ENCODE assay signal across 9 cellular contexts in genomic region chr11:36361901-36362391, GRCh38.
DNase-seq lines count a peak whose midpoint lies in the region; ATAC-seq, FAIRE-seq and TF ChIP-seq lines count a peak whose summit lies in the region.
"Had no signal": no experiment of that assay in that cellular context is flagged by ENCODE, and none has a peak within 500 bp of the region (broad histone marks: within the 10 kb centered on the region; RNA-seq: fewer than 3 reads in every experiment).

No MANE protein-coding gene starts in this region.

- H3K27ac Mint-ChIP-seq in activated naive CD8-positive, alpha-beta T cell treated with anti-CD3 and anti-CD28 coated beads, Interleukin-2, amount 50 U/mL, for 24 hours = no peak overlapping the region
- H3K27ac Mint-ChIP-seq in activated naive CD8-positive, alpha-beta T cell treated with anti-CD3 and anti-CD28 coated beads for 36 hours = no peak overlapping the region

- no peak for TF ChIP-seq CTCF in GM10266 (IDR thresholded peaks at IDR 0.05; ENCODE audit: control insufficient read depth, insufficient read depth, low read depth, missing control alignments)

- H3K36me3 Mint-ChIP-seq in activated naive CD8-positive, alpha-beta T cell treated with anti-CD3 and anti-CD28 coated beads, Interleukin-2, amount 50 U/mL, for 24 hours (ENCODE audit: low read depth) = no peaks in the 10 kb centered on the region
- no peaks in the 10 kb centered on the region for H3K36me3 Mint-ChIP-seq in activated naive CD8-positive, alpha-beta T cell treated with anti-CD3 and anti-CD28 coated beads for 36 hours

- FAIRE-seq in urothelium cell line (lab: Jason Lieb, UNC) = no peak

- peaks cover 49% of the 10 kb centered on the region for H3K27me3 Mint-ChIP-seq in activated naive CD8-positive, alpha-beta T cell treated with anti-CD3 and anti-CD28 coated beads, Interleukin-2, amount 50 U/mL, for 24 hours
- peaks cover 84% of the 10 kb centered on the region for H3K27me3 Mint-ChIP-seq in activated naive CD8-positive, alpha-beta T cell treated with anti-CD3 and anti-CD28 coated beads for 36 hours

- H3K4me1 Mint-ChIP-seq in activated naive CD8-positive, alpha-beta T cell treated with anti-CD3 and anti-CD28 coated beads, Interleukin-2, amount 50 U/mL, for 24 hours = peaks cover 43% of the 10 kb centered on the region
- peaks cover 17% of the 10 kb centered on the region for H3K4me1 Mint-ChIP-seq in activated naive CD8-positive, alpha-beta T cell treated with anti-CD3 and anti-CD28 coated beads for 36 hours

- peak overlapping the region; percentile 32 for H3K4me3 Mint-ChIP-seq in activated naive CD8-positive, alpha-beta T cell treated with anti-CD3 and anti-CD28 coated beads, Interleukin-2, amount 50 U/mL, for 24 hours
- no peak overlapping the region for H3K4me3 Mint-ChIP-seq in activated naive CD8-positive, alpha-beta T cell treated with anti-CD3 and anti-CD28 coated beads for 36 hours

- DNase-seq in activated naive CD8-positive, alpha-beta T cell treated with anti-CD3 and anti-CD28 coated beads, Interleukin-2, amount 50 U/mL, for 24 hours = no peak
- no peak for DNase-seq in activated naive CD8-positive, alpha-beta T cell treated with anti-CD3 and anti-CD28 coated beads for 36 hours
- DNase-seq in amniotic epithelial cell (ENCODE audit: low read depth) = peak; percentile 87
- DNase-seq in iPS-NIHi7 (ENCODE audit: extremely low spot score) = peak; percentile 55
- DNase-seq in urothelium cell line (ENCODE audit: low spot score) = peak; percentile 70
- DNase-seq in SKM-1 treated with dmso at 0.1 percent for 144 hours (lab: John Stamatoyannopoulos, UW; ENCODE audit: unreplicated experiment) = no peak
- DNase-seq in GM10266 (ENCODE audit: extremely low spot score) = no peak
- DNase-seq: COR-L47 had no signal

- no peaks in the 10 kb centered on the region for H3K9me3 Mint-ChIP-seq in activated naive CD8-positive, alpha-beta T cell treated with anti-CD3 and anti-CD28 coated beads, Interleukin-2, amount 50 U/mL, for 24 hours
- no peaks in the 10 kb centered on the region for H3K9me3 Mint-ChIP-seq in activated naive CD8-positive, alpha-beta T cell treated with anti-CD3 and anti-CD28 coated beads for 36 hours

- no peak for ATAC-seq in activated naive CD8-positive, alpha-beta T cell treated with anti-CD3 and anti-CD28 coated beads, Interleukin-2, amount 50 U/mL, for 24 hours
- ATAC-seq in GM21825 (IDR thresholded peaks at IDR 0.05; ENCODE audit: unreplicated experiment) = no peak

Comparison
In these comparisons a context has a peak if more than half of its experiments do, and no peak if none do; other contexts are left out.
1. DNase-seq: peak in amniotic epithelial cell (single experiment), iPS-NIHi7 (single experiment) and urothelium cell line (single experiment); none in activated naive CD8-positive, alpha-beta T cell treated with anti-CD3 and anti-CD28 coated beads, Interleukin-2, amount 50 U/mL, for 24 hours (single experiment), activated naive CD8-positive, alpha-beta T cell treated with anti-CD3 and anti-CD28 coated beads for 36 hours (single experiment), SKM-1 treated with dmso at 0.1 percent for 144 hours (single experiment) and GM10266 (single experiment).